Comparison of ENCODE assay signal across 3 cellular contexts in genomic region chr2:26731714-26732113, GRCh38.
TF ChIP-seq lines count a peak whose summit lies in the region.

No MANE protein-coding gene starts in this region.

TF ChIP-seq in SK-N-SH, 30 proteins besides CTCF, POLR2A, EP300 and RAD21:
- TF ChIP-seq ZBTB33 (IDR thresholded peaks at IDR 0.05; ENCODE audit: borderline replicate concordance, low read depth), result no peak
- TF ChIP-seq IRF3 (IDR thresholded peaks at IDR 0.05; ENCODE audit: low read depth, low read length), result no peak
- TF ChIP-seq PBX3 (IDR thresholded peaks at IDR 0.05), result no peak
- TF ChIP-seq REST (IDR thresholded peaks at IDR 0.05; ENCODE audit: low read depth, low read length), result no peak
TF ChIP-seq in SK-N-SH: peak in this region for 0.

TF ChIP-seq in SK-N-SH treated with all-trans-retinoic acid at 6 μM for 48 hours, 23 proteins besides CTCF, POLR2A, EP300 and RAD21:
- TF ChIP-seq RARB (CRISPR knock-in tag; IDR thresholded peaks at IDR 0.05) (no peak), CSDC2 (CRISPR knock-in tag; IDR thresholded peaks at IDR 0.05) (no peak), ZC3H10 (CRISPR knock-in tag; IDR thresholded peaks at IDR 0.05) (no peak), SNAI2 (CRISPR knock-in tag; IDR thresholded peaks at IDR 0.05) (no peak), ARNTL (CRISPR knock-in tag; IDR thresholded peaks at IDR 0.05; ENCODE audit: borderline replicate concordance, low read depth) (no peak), TOX (CRISPR knock-in tag; IDR thresholded peaks at IDR 0.05; ENCODE audit: borderline replicate concordance) (no peak), ZNF565 (CRISPR knock-in tag; conservative IDR thresholded peaks at IDR 0.05; ENCODE audit: low read depth) (no peak), POU6F1 (CRISPR knock-in tag; IDR thresholded peaks at IDR 0.05; ENCODE audit: borderline replicate concordance, low read depth) (no peak), CSRNP3 (CRISPR knock-in tag; IDR thresholded peaks at IDR 0.05) (no peak), TCF4 (CRISPR knock-in tag; IDR thresholded peaks at IDR 0.05; ENCODE audit: borderline replicate concordance) (no peak), ZFP30 (CRISPR knock-in tag; IDR thresholded peaks at IDR 0.05) (no peak), ISL1 (CRISPR knock-in tag; IDR thresholded peaks at IDR 0.05) (no peak), TSHZ2 (CRISPR knock-in tag; IDR thresholded peaks at IDR 0.05) (no peak), PPARA (CRISPR knock-in tag; IDR thresholded peaks at IDR 0.05; ENCODE audit: borderline replicate concordance) (no peak), ZNF8 (CRISPR knock-in tag; IDR thresholded peaks at IDR 0.05) (no peak)

TF ChIP-seq in K562, 482 proteins besides CTCF, POLR2A, EP300 and RAD21:
- TF ChIP-seq GTF2A2 (tag; IDR thresholded peaks at IDR 0.05) (no peak), PRDM10 (IDR thresholded peaks at IDR 0.05; ENCODE audit: partially characterized antibody) (peak; percentile 49), HMG20B (CRISPR knock-in tag; IDR thresholded peaks at IDR 0.05) (no peak), ZZZ3 (IDR thresholded peaks at IDR 0.05) (no peak), KDM4B (IDR thresholded peaks at IDR 0.05; ENCODE audit: borderline replicate concordance in 2 of 2, low read depth in 1 of 2) (no peak), SREBF2 (CRISPR knock-in tag; IDR thresholded peaks at IDR 0.05) (no peak)
